In genomic region chr2:197356136-197356535, GRCh38 we compare ENCODE assay signal across 8 cellular contexts. TPM values are rescaled to one million over a fixed set of nuclear protein-coding genes. Genes with fewer than 3 reads are reported as not detected.
DNase-seq lines count a peak whose midpoint lies in the region; ATAC-seq, FAIRE-seq and TF ChIP-seq lines count a peak whose summit lies in the region.

No MANE protein-coding gene starts in this region.

- H2BK20ac ChIP-seq in H1 (ENCODE audit: low read length), result no peak overlapping the region

- H2BK120ac ChIP-seq in H1 (replicated peaks; ENCODE audit: low read depth, low read length), result no peak overlapping the region

- H2AK5ac ChIP-seq in H1 (ENCODE audit: low read depth, low read length), result no peak overlapping the region

- no peak overlapping the region for H2BK15ac ChIP-seq in H1 (ENCODE audit: low read length)

- H4K20me1 ChIP-seq in OCI-LY3 (ENCODE audit: insufficient read depth, low read length) (no peaks in the 10 kb centered on the region), H1 (replicated peaks in 1 of 2; ENCODE audit: control insufficient read depth in 1 of 2, insufficient read depth in 2 of 2, low read length in 2 of 2) (no peaks in the 10 kb centered on the region)

- H3K14ac ChIP-seq in H1 (ENCODE audit: insufficient read length), result no peak overlapping the region

- H3K36me3 ChIP-seq in OCI-LY3 (replicated peaks; ENCODE audit: low read depth, low read length) (peaks cover 25% of the 10 kb centered on the region), H1 (ENCODE audit: control insufficient read depth in 2 of 4, insufficient read depth in 4 of 4, low read length in 3 of 4) (no peaks in the 10 kb centered on the region), vagina (no peaks in the 10 kb centered on the region)

- no peaks in the 10 kb centered on the region for H3K79me1 ChIP-seq in H1 (ENCODE audit: low read depth, low read length)

- peak; percentile 14 for DNase-seq in stimulated activated CD4-positive, alpha-beta T cell treated with anti-CD3 and anti-CD28 coated beads, Interleukin-15, amount 100 ng/mL, for 24 hours
- DNase-seq in stimulated activated CD4-positive, alpha-beta T cell treated with anti-CD3 and anti-CD28 coated beads, Interleukin-4, amount 100 ng/mL, for 4 hours, result no peak
- DNase-seq in H1 (ENCODE audit: low read depth in 1 of 2, low spot score in 2 of 2), result no peak
- DNase-seq in type B pancreatic cell (ENCODE audit: extremely low spot score, unreplicated experiment), result no peak
- no peak for DNase-seq in activated CD4-positive, CD25-positive, alpha-beta regulatory T cell treated with anti-CD3 and anti-CD28 coated beads, Interleukin-2, amount 50 U/mL, for 72 hours
- no peak for DNase-seq in vagina (ENCODE audit: extremely low spot score in 2 of 2)

- no peak overlapping the region for H4K8ac ChIP-seq in H1 (ENCODE audit: extremely low read depth, insufficient read depth, low read length)

- no peak overlapping the region for H2BK5ac ChIP-seq in H1 (ENCODE audit: low read depth, low read length)

- H3K4me3 Mint-ChIP-seq in type B pancreatic cell, result no peak overlapping the region

- H2BK12ac ChIP-seq in H1 (ENCODE audit: low read depth, low read length), result no peak overlapping the region

- H3K4me2 ChIP-seq in OCI-LY3 (ENCODE audit: low read length) (peak overlapping the region; percentile 74), H1 (ENCODE audit: insufficient read depth in 1 of 2, low read depth in 2 of 2, low read length in 2 of 2) (no peak overlapping the region)

- intact Hi-C loops in vagina (cut with DNase I), result no loop called here

- H3K18ac ChIP-seq in H1 (ENCODE audit: extremely low read depth, low read length), result no peak overlapping the region; the same call in 1 of the 2 replicates

- no peak for ATAC-seq in HG02970 (IDR thresholded peaks at IDR 0.05; ENCODE audit: low FRiP score, unreplicated experiment)

- no peaks in the 10 kb centered on the region for H3K9me3 ChIP-seq in OCI-LY3 (ENCODE audit: insufficient read depth, low read length)
- no peaks in the 10 kb centered on the region for H3K9me3 ChIP-seq in H1 (ENCODE audit: insufficient read depth in 2 of 2, low read depth in 1 of 2, low read length in 1 of 2)
- no peaks in the 10 kb centered on the region for H3K9me3 ChIP-seq in vagina

- CTCF ChIA-PET in H1 (lab: Charles Lee; ENCODE audit: partially characterized antibody), result interaction anchor here (0.6 to 3.1 kb wide), 10 partner anchors 11 to 294 kb away, joined by 3 to 12 read pairs (median 3); no protein-coding TSS in a partner anchor

- H3K27ac ChIP-seq in OCI-LY3 (ENCODE audit: low read length) (peak overlapping the region; percentile 0; the same call in 1 of the 2 replicates), H1 (ENCODE audit: low read depth, low read length) (no peak overlapping the region), vagina (no peak overlapping the region)

- POLR2A ChIA-PET in H1 (lab: Charles Lee; ENCODE audit: partially characterized antibody), result no interaction called here

- peaks cover 19% of the 10 kb centered on the region for H3K4me1 ChIP-seq in OCI-LY3 (ENCODE audit: low read length)
- H3K4me1 ChIP-seq in H1 (replicated peaks in 1 of 4; ENCODE audit: control insufficient read depth in 3 of 4, insufficient read depth in 4 of 4, low read length in 3 of 4), result no peaks in the 10 kb centered on the region
- H3K4me1 ChIP-seq in vagina, result no peaks in the 10 kb centered on the region

- H3K9me3 Mint-ChIP-seq in type B pancreatic cell, result no peaks in the 10 kb centered on the region

- TF ChIP-seq EP300 in H1 (IDR thresholded peaks at IDR 0.05; ENCODE audit: borderline replicate concordance in 1 of 2, low read depth in 2 of 2, low read length in 2 of 2), result no peak

- 77% methylated on average over 5 of the region's 5 CpGs; no CpG with 5 or more reads in 1 of the 2 experiments for WGBS in H1 (ENCODE audit: extremely low coverage in 1 of 2, insufficient coverage in 1 of 2, insufficient read length in 1 of 2, insufficient replicate concordance in 2 of 2, low coverage in 1 of 2, low lambda C conversion rate in 2 of 2, missing lambda C conversion rate in 1 of 2), 2 experiments

- H3K27ac Mint-ChIP-seq in type B pancreatic cell, result no peak overlapping the region

- H3K4me3 ChIP-seq in OCI-LY3 (ENCODE audit: low read length) (peak overlapping the region; percentile 72), H1 (ENCODE audit: extremely low read depth in 1 of 4, insufficient read depth in 2 of 4, low read depth in 3 of 4, low read length in 4 of 4) (no peak overlapping the region), vagina (no peak overlapping the region)

- H3K36me3 Mint-ChIP-seq in type B pancreatic cell, result no peaks in the 10 kb centered on the region

- H2AFZ ChIP-seq in OCI-LY3 (ENCODE audit: low read depth, low read length), result peak overlapping the region; percentile 90
- peak overlapping the region; percentile 83 for H2AFZ ChIP-seq in H1 (ENCODE audit: low read length)

- no peak overlapping the region for H3K56ac ChIP-seq in H1 (replicated peaks; ENCODE audit: insufficient read length, low read depth, low read length)

- peak; percentile 32 for FAIRE-seq in H1 (lab: Jason Lieb, UNC)

- TF ChIP-seq POLR2A in H1 (IDR thresholded peaks at IDR 0.05; ENCODE audit: control extremely low read depth in 1 of 2, low read depth in 2 of 2, low read length in 2 of 2) (no peak), vagina (IDR thresholded peaks at IDR 0.05) (no peak)

- TF ChIP-seq CTCF in OCI-LY3 (IDR thresholded peaks at IDR 0.05; ENCODE audit: low read depth, low read length), result peak; percentile 45
- TF ChIP-seq CTCF in H1 (IDR thresholded peaks at IDR 0.05; ENCODE audit: control extremely low read depth in 1 of 3, insufficient read depth in 1 of 3, low read depth in 1 of 3, low read length in 3 of 3), result peak in 2 of 3 experiments; percentile 42 to 54; a peak in 2 of 4 replicates
- peak; percentile 70 for TF ChIP-seq CTCF in type B pancreatic cell (conservative IDR thresholded peaks at IDR 0.05)
- TF ChIP-seq CTCF in vagina (IDR thresholded peaks at IDR 0.05), result no peak

- no peak overlapping the region for H4K91ac ChIP-seq in H1 (replicated peaks; ENCODE audit: insufficient read length, low read length)

- peaks cover 4% of the 10 kb centered on the region for H3K27me3 Mint-ChIP-seq in type B pancreatic cell

- no peak overlapping the region for H3K23ac ChIP-seq in H1 (ENCODE audit: insufficient read length)

- H3K27me3 ChIP-seq in OCI-LY3 (ENCODE audit: low read depth, low read length), result no peaks in the 10 kb centered on the region
- H3K27me3 ChIP-seq in H1 (replicated peaks in 1 of 4; ENCODE audit: control insufficient read depth in 3 of 4, extremely low read depth in 1 of 4, insufficient read depth in 3 of 4, low read length in 3 of 4), result no peaks in the 10 kb centered on the region
- no peaks in the 10 kb centered on the region for H3K27me3 ChIP-seq in vagina

- peak; percentile 32 to 53; a peak in 2 of 4 replicates for TF ChIP-seq RAD21 in H1 (IDR thresholded peaks at IDR 0.05 in 1 of 2, conservative IDR thresholded peaks at IDR 0.05 in 1 of 2; ENCODE audit: low read depth in 2 of 2, low read length in 2 of 2)

- H3K9ac ChIP-seq in OCI-LY3 (ENCODE audit: low read length) (peak overlapping the region; percentile 53), H1 (replicated peaks in 1 of 4; ENCODE audit: extremely low read depth in 1 of 4, low read depth in 3 of 4, low read length in 3 of 4) (no peak overlapping the region)

- no peak overlapping the region for H3K4ac ChIP-seq in H1 (replicated peaks; ENCODE audit: insufficient read length, low read depth, low read length)

- H3K79me2 ChIP-seq in OCI-LY3 (ENCODE audit: low read length) (peaks cover 33% of the 10 kb centered on the region), H1 (ENCODE audit: control insufficient read depth in 1 of 2, insufficient read depth in 2 of 2, low read length in 2 of 2) (no peaks in the 10 kb centered on the region)

- no peaks in the 10 kb centered on the region for H3K23me2 ChIP-seq in H1 (ENCODE audit: low read depth, low read length)

- H4K5ac ChIP-seq in H1 (ENCODE audit: insufficient read length, low read depth, low read length), result no peak overlapping the region

- H3K4me1 Mint-ChIP-seq in type B pancreatic cell (ENCODE audit: unreplicated experiment), result peaks cover 18% of the 10 kb centered on the region

TF ChIP-seq in H1, 55 proteins besides CTCF, POLR2A, EP300 and RAD21:
- TF ChIP-seq CREB1 (IDR thresholded peaks at IDR 0.05) (no peak), SP4 (IDR thresholded peaks at IDR 0.05; ENCODE audit: low read length) (no peak), CEBPB (IDR thresholded peaks at IDR 0.05; ENCODE audit: low read depth, low read length) (no peak), SUZ12 (IDR thresholded peaks at IDR 0.05; ENCODE audit: low read length) (no peak), USF2 (IDR thresholded peaks at IDR 0.05; ENCODE audit: low read length) (no peak), EGR1 (IDR thresholded peaks at IDR 0.05; ENCODE audit: borderline replicate concordance, low read depth, low read length) (no peak), GABPA (IDR thresholded peaks at IDR 0.05; ENCODE audit: borderline replicate concordance, insufficient read depth, low read length) (no peak), BRCA1 (IDR thresholded peaks at IDR 0.05; ENCODE audit: low read depth, low read length) (no peak), NRF1 (IDR thresholded peaks at IDR 0.05; ENCODE audit: low read depth, low read length) (no peak), YY1 (IDR thresholded peaks at IDR 0.05; ENCODE audit: low read depth, low read length) (no peak), KDM4A (IDR thresholded peaks at IDR 0.05; ENCODE audit: low read depth, low read length, severe bottlenecking) (no peak)

RNA-seq across cellular contexts. Expression of gene ANKRD44, which starts 45.6 kb away (rescaled TPM):
- 1.3 TPM in 2 replicates for total RNA-seq in H1 (2021; fragmentation: NEBNext Ultra II Directional; extraction: Animal tissue kit (Norgen Biotek cat#: 25700))
- 1.2 and 1.4 TPM in 2 replicates for polyA plus RNA-seq in H1 (2011; rRNA removed)
- 0.52 TPM for polyA plus RNA-seq in H1 (2011; cell fraction: cytosol; rRNA removed)
- polyA plus RNA-seq in H1 (2011; cell fraction: nucleus; rRNA removed), result 3.9 TPM
- polyA plus RNA-seq in H1 (2012, experiment 1 of 2), result 0.23 to 1.6 TPM (median 1.00 TPM) in 4 replicates
- polyA plus RNA-seq in H1 (2012, experiment 2 of 2), result 0.07 TPM
- 0.59 TPM for polyA plus RNA-seq in H1 (2013, experiment 1 of 2)
- polyA plus RNA-seq in H1 (2013, experiment 2 of 2), result 0.66 TPM
- 2.6 and 9.1 TPM in 2 replicates for polyA minus RNA-seq in H1 (2011; rRNA and poly(A)+ RNA removed)
- polyA minus RNA-seq in H1 (2011; cell fraction: cytosol; rRNA and poly(A)+ RNA removed), result 2.6 TPM
- 6.6 TPM for polyA minus RNA-seq in H1 (2011; cell fraction: nucleus; rRNA and poly(A)+ RNA removed)
- 3.1 and 14.2 TPM in 2 replicates for total RNA-seq in type B pancreatic cell (ENCODE audit: low replicate concordance)
- total RNA-seq in vagina, result 46.4 TPM

Comparison
In these comparisons a context has a peak if more than half of its experiments do, and no peak if none do; other contexts are left out.
1. CTCF ChIP-seq: peak in OCI-LY3 (single experiment), H1 (2 of 3) and type B pancreatic cell (single experiment); none in vagina (0 of 3).